ENCODE assay signal across 8 cellular contexts in the genomic region with DNA sequence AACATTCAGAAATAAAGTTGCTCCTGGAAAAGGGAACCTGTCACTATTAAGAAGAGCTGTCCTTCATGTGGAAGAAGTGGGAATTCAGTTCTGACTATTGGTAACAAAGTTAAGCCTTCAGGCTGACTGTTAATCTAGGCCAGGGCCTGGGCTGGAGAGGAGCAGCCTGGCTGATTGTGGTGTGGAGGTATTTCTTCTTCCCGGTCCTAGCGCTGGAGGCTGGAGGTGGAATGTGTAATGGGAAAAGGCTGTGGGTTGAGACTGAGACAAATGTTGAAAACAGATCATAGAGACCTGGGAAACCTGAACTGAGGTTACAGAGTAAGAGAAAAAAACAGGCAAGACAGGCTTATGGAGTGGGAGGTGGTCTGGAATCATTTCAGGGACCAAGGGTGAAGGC. TPM values are rescaled to one million over a fixed set of nuclear protein-coding genes. Genes with fewer than 3 reads are reported as not detected.
DNase-seq lines count a peak whose midpoint lies in the region; ATAC-seq lines count a peak whose summit lies in the region.

No MANE protein-coding gene starts in this region.

- no peaks in the 10 kb centered on the region for H3K9me3 ChIP-seq in thymus (ENCODE audit: control insufficient read depth)

- peaks cover 40% of the 10 kb centered on the region for H3K4me1 Mint-ChIP-seq in activated naive CD4-positive, alpha-beta T cell treated with anti-CD3 and anti-CD28 coated beads, Interleukin-2, amount 50 U/mL, for 24 hours
- peaks cover 19% of the 10 kb centered on the region for H3K4me1 Mint-ChIP-seq in activated T-helper 17 cell treated with anti-CD3 and anti-CD28 coated beads, Interleukin-2, amount 50 U/mL, for 72 hours

- H3K36me3 Mint-ChIP-seq in activated naive CD4-positive, alpha-beta T cell treated with anti-CD3 and anti-CD28 coated beads, Interleukin-2, amount 50 U/mL, for 24 hours = peaks cover 4% of the 10 kb centered on the region
- H3K36me3 Mint-ChIP-seq in activated T-helper 17 cell treated with anti-CD3 and anti-CD28 coated beads, Interleukin-2, amount 50 U/mL, for 72 hours (ENCODE audit: low read depth) = no peaks in the 10 kb centered on the region

- peak overlapping the region; percentile 64 for H3K27ac ChIP-seq in thymus (ENCODE audit: low read depth)

- no peaks in the 10 kb centered on the region for H3K27me3 ChIP-seq in thymus (ENCODE audit: control insufficient read depth, insufficient read depth)

- H3K27ac Mint-ChIP-seq in activated naive CD4-positive, alpha-beta T cell treated with anti-CD3 and anti-CD28 coated beads, Interleukin-2, amount 50 U/mL, for 24 hours = peak overlapping the region; percentile 71
- H3K27ac Mint-ChIP-seq in activated T-helper 17 cell treated with anti-CD3 and anti-CD28 coated beads, Interleukin-2, amount 50 U/mL, for 72 hours = peak overlapping the region; percentile 99

- no peak overlapping the region for H3K4me3 ChIP-seq in thymus (ENCODE audit: low read length)

- no peaks in the 10 kb centered on the region for H3K9me3 Mint-ChIP-seq in activated naive CD4-positive, alpha-beta T cell treated with anti-CD3 and anti-CD28 coated beads, Interleukin-2, amount 50 U/mL, for 24 hours
- no peaks in the 10 kb centered on the region for H3K9me3 Mint-ChIP-seq in activated T-helper 17 cell treated with anti-CD3 and anti-CD28 coated beads, Interleukin-2, amount 50 U/mL, for 72 hours

- DNase-seq in activated naive CD4-positive, alpha-beta T cell (lab: John Stamatoyannopoulos, UW) = no peak
- DNase-seq in iris pigment epithelial cell (ENCODE audit: low read depth) (peak; percentile 30), NCI-H524 treated with DMSO at 0.1 percent for 48 hours (lab: John Stamatoyannopoulos, UW) (no peak), NCI-H82 treated with DMSO at 0.1 percent for 48 hours (lab: John Stamatoyannopoulos, UW; ENCODE audit: unreplicated experiment) (no peak)

- WGBS in thymus = 97% methylated on average over 2 of the region's 2 CpGs

- H3K4me3 Mint-ChIP-seq in activated naive CD4-positive, alpha-beta T cell treated with anti-CD3 and anti-CD28 coated beads, Interleukin-2, amount 50 U/mL, for 24 hours = peak overlapping the region; percentile 62
- peak overlapping the region; percentile 68 for H3K4me3 Mint-ChIP-seq in activated T-helper 17 cell treated with anti-CD3 and anti-CD28 coated beads, Interleukin-2, amount 50 U/mL, for 72 hours

- H3K36me3 ChIP-seq in thymus (ENCODE audit: control insufficient read depth, insufficient read depth) = no peaks in the 10 kb centered on the region

- H3K4me1 ChIP-seq in thymus (ENCODE audit: control insufficient read depth, insufficient read depth, low read length) = no peaks in the 10 kb centered on the region

- H3K27me3 Mint-ChIP-seq in activated naive CD4-positive, alpha-beta T cell treated with anti-CD3 and anti-CD28 coated beads, Interleukin-2, amount 50 U/mL, for 24 hours = no peaks in the 10 kb centered on the region
- H3K27me3 Mint-ChIP-seq in activated T-helper 17 cell treated with anti-CD3 and anti-CD28 coated beads, Interleukin-2, amount 50 U/mL, for 72 hours = no peaks in the 10 kb centered on the region

- no peak for ATAC-seq in activated T-helper 17 cell treated with anti-CD3 and anti-CD28 coated beads, Interleukin-2, amount 50 U/mL, for 72 hours (replicated peaks)
- no peak for ATAC-seq in HG02870 (IDR thresholded peaks at IDR 0.05; ENCODE audit: unreplicated experiment)

RNA-seq across cellular contexts. Expression of gene SH3BP5, which starts 23.8 kb away (rescaled TPM):
- 10 to 100 TPM; 20.2 to 24.6 TPM for total RNA-seq in activated T-helper 17 cell treated with anti-CD3 and anti-CD28 coated beads, Interleukin-2, amount 50 U/mL, for 72 hours
- polyA plus RNA-seq in thymus = 64.3 TPM
